In genomic region chr17:1607971-1608320, GRCh38 we compare ENCODE assay signal across 10 cellular contexts. TPM values are rescaled to one million over a fixed set of nuclear protein-coding genes. Genes with fewer than 3 reads are reported as not detected.
DNase-seq lines count a peak whose midpoint lies in the region; ATAC-seq and TF ChIP-seq lines count a peak whose summit lies in the region.
"Had no signal": no experiment of that assay in that cellular context is flagged by ENCODE, and none has a peak within 500 bp of the region (broad histone marks: within the 10 kb centered on the region; RNA-seq: fewer than 3 reads in every experiment).

No MANE protein-coding gene starts in this region.

- H3K9me2 ChIP-seq in OCI-LY1 (ENCODE audit: low read depth, low read length) (no peaks in the 10 kb centered on the region), hepatocyte (replicated peaks; ENCODE audit: insufficient read depth) (no peaks in the 10 kb centered on the region)

- no peaks in the 10 kb centered on the region for H3F3A ChIP-seq in OCI-LY1 (ENCODE audit: insufficient read depth, low read length)

- peak overlapping the region; percentile 85 for H3K27ac Mint-ChIP-seq in activated CD4-positive, alpha-beta T cell treated with anti-CD3 and anti-CD28 coated beads for 36 hours
- peak overlapping the region; percentile 94 for H3K27ac Mint-ChIP-seq in stimulated activated naive B cell treated with anti-CD40 and anti-IgM and Interleukin-4, amounts not matched to agents 10 μg/mL and 1 μg/mL and 100 μg/mL, for 72 hours

- 55% methylated on average over 5 of the region's 5 CpGs for WGBS in hepatocyte (ENCODE audit: low lambda C conversion rate, missing lambda C conversion rate)

- H3K36me3 Mint-ChIP-seq in activated CD4-positive, alpha-beta T cell treated with anti-CD3 and anti-CD28 coated beads for 36 hours (ENCODE audit: low read depth): no peaks in the 10 kb centered on the region
- peaks cover 35 to 50% of the 10 kb centered on the region in 2 donors for H3K36me3 Mint-ChIP-seq in stimulated activated naive B cell treated with anti-CD40 and anti-IgM and Interleukin-4, amounts not matched to agents 10 μg/mL and 1 μg/mL and 100 μg/mL, for 72 hours
- H3K36me3 Mint-ChIP-seq: activated naive CD8-positive, alpha-beta T cell treated with anti-CD3 and anti-CD28 coated beads, Interleukin-2, amount 10 ng/mL, durations not matched to agents 7 days and 5 days had no signal

- H3K27me3 Mint-ChIP-seq in activated CD4-positive, alpha-beta T cell treated with anti-CD3 and anti-CD28 coated beads for 36 hours: no peaks in the 10 kb centered on the region
- no peaks in the 10 kb centered on the region for H3K27me3 Mint-ChIP-seq in stimulated activated naive B cell treated with anti-CD40 and anti-IgM and Interleukin-4, amounts not matched to agents 10 μg/mL and 1 μg/mL and 100 μg/mL, for 72 hours
- H3K27me3 Mint-ChIP-seq: activated naive CD8-positive, alpha-beta T cell treated with anti-CD3 and anti-CD28 coated beads, Interleukin-2, amount 10 ng/mL, durations not matched to agents 7 days and 5 days had no signal

- peaks cover 38% of the 10 kb centered on the region for H3K4me1 ChIP-seq in OCI-LY1 (ENCODE audit: insufficient read depth, low read length, severe bottlenecking)
- H3K4me1 ChIP-seq in hepatocyte (ENCODE audit: insufficient read depth): peaks cover 6% of the 10 kb centered on the region
- no peaks in the 10 kb centered on the region for H3K4me1 ChIP-seq in mucosa of descending colon (ENCODE audit: low read depth)

- peak; percentile 14 for ATAC-seq in activated CD4-positive, alpha-beta T cell treated with anti-CD3 and anti-CD28 coated beads for 36 hours
- ATAC-seq in stimulated activated naive B cell treated with anti-CD40 and anti-IgM and Interleukin-4, amounts not matched to agents 10 μg/mL and 1 μg/mL and 100 μg/mL, for 72 hours (replicated peaks): peak; percentile 2
- ATAC-seq in left colon: no peak
- no peak for ATAC-seq in mucosa of descending colon

- H3K4me3 ChIP-seq in OCI-LY1 (ENCODE audit: low read depth, low read length, poor library complexity, severe bottlenecking) (no peak overlapping the region), hepatocyte (no peak overlapping the region), mucosa of descending colon (no peak overlapping the region)

- H3K27me3 ChIP-seq in OCI-LY1 (ENCODE audit: insufficient read depth, low read length): no peaks in the 10 kb centered on the region
- no peaks in the 10 kb centered on the region for H3K27me3 ChIP-seq in hepatocyte

- TF ChIP-seq CTCF in OCI-LY1 (IDR thresholded peaks at IDR 0.05; ENCODE audit: low read length) (no peak), hepatocyte (IDR thresholded peaks at IDR 0.05; ENCODE audit: poor library complexity) (no peak), mucosa of descending colon (IDR thresholded peaks at IDR 0.05) (no peak)

- no peaks in the 10 kb centered on the region for H3K9me3 Mint-ChIP-seq in activated CD4-positive, alpha-beta T cell treated with anti-CD3 and anti-CD28 coated beads for 36 hours (ENCODE audit: low read depth)
- no peaks in the 10 kb centered on the region for H3K9me3 Mint-ChIP-seq in stimulated activated naive B cell treated with anti-CD40 and anti-IgM and Interleukin-4, amounts not matched to agents 10 μg/mL and 1 μg/mL and 100 μg/mL, for 72 hours
- H3K9me3 Mint-ChIP-seq: activated naive CD8-positive, alpha-beta T cell treated with anti-CD3 and anti-CD28 coated beads, Interleukin-2, amount 10 ng/mL, durations not matched to agents 7 days and 5 days had no signal

- peak overlapping the region; percentile 27; the same call in 1 of the 2 replicates for H3K9ac ChIP-seq in OCI-LY1 (ENCODE audit: low read length)

- CTCF ChIA-PET in activated CD4-positive, alpha-beta T cell treated with anti-CD3 and anti-CD28 coated beads for 36 hours (lab: Charles Lee): interaction anchor here (0.5 to 2.1 kb wide), 3 partner anchors 34 to 243 kb away, joined by 3 to 11 read pairs (median 3); no protein-coding TSS in a partner anchor

- H3K27ac ChIP-seq in OCI-LY1 (ENCODE audit: low read depth, low read length, poor library complexity, severe bottlenecking): peak overlapping the region; percentile 89
- H3K27ac ChIP-seq in hepatocyte: peak overlapping the region; percentile 69

- peak; percentile 37 for DNase-seq in activated CD4-positive, alpha-beta T cell treated with anti-CD3 and anti-CD28 coated beads for 36 hours
- DNase-seq in activated CD4-positive, alpha-beta T cell treated with anti-CD3 and anti-CD28 coated beads for 48 hours: no peak
- peak; percentile 3 for DNase-seq in hepatocyte (ENCODE audit: low spot score)
- no peak for DNase-seq in stimulated activated naive B cell treated with anti-CD40 and anti-IgM and Interleukin-4, amounts not matched to agents 10 μg/mL and 1 μg/mL and 100 μg/mL, for 72 hours
- DNase-seq in pons (ENCODE audit: low spot score): no peak
- DNase-seq in left colon: no peak
- DNase-seq in mucosa of descending colon: no peak
- DNase-seq: activated naive CD8-positive, alpha-beta T cell treated with anti-CD3 and anti-CD28 coated beads, Interleukin-2, amount 10 ng/mL, durations not matched to agents 7 days and 5 days; MM.1S had no signal

- H3K36me3 ChIP-seq in OCI-LY1 (ENCODE audit: insufficient read depth, low read length) (peaks cover 82% of the 10 kb centered on the region), hepatocyte (replicated peaks; ENCODE audit: insufficient read depth, low read depth) (no peaks in the 10 kb centered on the region), mucosa of descending colon (ENCODE audit: low read depth) (no peaks in the 10 kb centered on the region)

- intact Hi-C loops in activated CD4-positive, alpha-beta T cell treated with anti-CD3 and anti-CD28 coated beads for 36 hours (cut with DNase I, micrococcal nuclease): loop anchor here (1.0 to 5.0 kb wide), 4 partner anchors 20 to 46 kb away; partner anchors contain the start of genes PITPNA (in 1 of the 2) and SLC43A2 (in 1 of the 2)
- intact Hi-C loops in left colon (cut with DNase I, micrococcal nuclease): no loop called here
- intact Hi-C loops in mucosa of descending colon (cut with DNase I, micrococcal nuclease): no loop called here

- H3K4me2 ChIP-seq in OCI-LY1 (ENCODE audit: low read length) (no peak overlapping the region), hepatocyte (no peak overlapping the region)

- H2AFZ ChIP-seq in OCI-LY1 (ENCODE audit: low read length) (no peak overlapping the region), hepatocyte (no peak overlapping the region)

- no peaks in the 10 kb centered on the region for H3K79me2 ChIP-seq in OCI-LY1 (ENCODE audit: insufficient read depth, low read length)
- H3K79me2 ChIP-seq in hepatocyte: no peaks in the 10 kb centered on the region

- H4K20me1 ChIP-seq in OCI-LY1 (ENCODE audit: insufficient read depth, low read length): no peaks in the 10 kb centered on the region
- H4K20me1 ChIP-seq in hepatocyte (ENCODE audit: insufficient read depth, poor library complexity, severe bottlenecking): no peaks in the 10 kb centered on the region

- H3K4me1 Mint-ChIP-seq in activated CD4-positive, alpha-beta T cell treated with anti-CD3 and anti-CD28 coated beads for 36 hours: peaks cover 25% of the 10 kb centered on the region
- peaks cover 39 to 66% of the 10 kb centered on the region in 2 donors for H3K4me1 Mint-ChIP-seq in stimulated activated naive B cell treated with anti-CD40 and anti-IgM and Interleukin-4, amounts not matched to agents 10 μg/mL and 1 μg/mL and 100 μg/mL, for 72 hours

- H3K9me3 ChIP-seq in OCI-LY1 (ENCODE audit: low read length) (no peaks in the 10 kb centered on the region), hepatocyte (ENCODE audit: low read depth) (no peaks in the 10 kb centered on the region), mucosa of descending colon (no peaks in the 10 kb centered on the region)

- POLR2A ChIA-PET in activated CD4-positive, alpha-beta T cell treated with anti-CD3 and anti-CD28 coated beads for 36 hours (lab: Charles Lee): interaction anchor here (0.6 to 0.8 kb wide), 4 partner anchors 9 to 336 kb away, joined by 3 to 5 read pairs (median 4); no protein-coding TSS in a partner anchor

- H3K4me3 Mint-ChIP-seq in activated CD4-positive, alpha-beta T cell treated with anti-CD3 and anti-CD28 coated beads for 36 hours: no peak overlapping the region
- peak overlapping the region; percentile 15 to 25 for H3K4me3 Mint-ChIP-seq in stimulated activated naive B cell treated with anti-CD40 and anti-IgM and Interleukin-4, amounts not matched to agents 10 μg/mL and 1 μg/mL and 100 μg/mL, for 72 hours
- H3K4me3 Mint-ChIP-seq: activated naive CD8-positive, alpha-beta T cell treated with anti-CD3 and anti-CD28 coated beads, Interleukin-2, amount 10 ng/mL, durations not matched to agents 7 days and 5 days had no signal

RNA-seq across cellular contexts. Expression of gene SLC43A2, which starts 20.7 kb away (rescaled TPM):
- total RNA-seq in activated CD4-positive, alpha-beta T cell treated with anti-CD3 and anti-CD28 coated beads for 36 hours: 1 to 10 TPM in 1 of 2 experiments, under 1 TPM in 1; 0.76 to 1.1 TPM
- total RNA-seq in hepatocyte (6.0 and 6.1 TPM in 2 replicates), left colon (10 to 100 TPM; 19.4 to 22.8 TPM), mucosa of descending colon (10 to 100 TPM; 12.7 to 30.8 (median 23.7) TPM)
- polyA plus RNA-seq in hepatocyte: 9.8 and 10.2 TPM in 2 replicates

RNA-seq across cellular contexts. Expression of gene SCARF1, which starts 37.6 kb away (rescaled TPM):
- total RNA-seq in activated CD4-positive, alpha-beta T cell treated with anti-CD3 and anti-CD28 coated beads for 36 hours: 1 to 10 TPM in 1 of 2 experiments, under 1 TPM in 1; 0.98 to 1.2 TPM
- 0.93 and 1.2 TPM in 2 replicates for total RNA-seq in hepatocyte
- 1.0 and 2.0 TPM in 2 replicates for polyA plus RNA-seq in hepatocyte
- total RNA-seq in left colon: 10 to 100 TPM; 10.1 to 10.2 TPM
- total RNA-seq in mucosa of descending colon: 10 to 100 TPM; 13.1 to 17.8 (median 14.8) TPM

RNA-seq across cellular contexts. Expression of gene RILP, which starts 41.7 kb away (rescaled TPM):
- 1 to 10 TPM; 2.1 to 2.6 TPM for total RNA-seq in activated CD4-positive, alpha-beta T cell treated with anti-CD3 and anti-CD28 coated beads for 36 hours
- total RNA-seq in hepatocyte (10.3 and 13.7 TPM in 2 replicates), left colon (10 to 100 TPM; 48.3 to 51.2 TPM), mucosa of descending colon (10 to 100 TPM; 33.3 to 71.6 (median 41.0) TPM)
- 9.9 and 11.1 TPM in 2 replicates for polyA plus RNA-seq in hepatocyte

RNA-seq across cellular contexts. Expression of gene PITPNA, which starts 45.4 kb away (rescaled TPM):
- 10 to 100 TPM; 43.8 to 44.0 TPM for total RNA-seq in activated CD4-positive, alpha-beta T cell treated with anti-CD3 and anti-CD28 coated beads for 36 hours
- total RNA-seq in hepatocyte: 25.4 and 26.8 TPM in 2 replicates
- polyA plus RNA-seq in hepatocyte: 55.0 and 58.0 TPM in 2 replicates
- total RNA-seq in left colon: 10 to 100 TPM; 75.5 to 94.3 TPM
- 10 to 100 TPM; 63.3 to 90.8 (median 81.6) TPM for total RNA-seq in mucosa of descending colon

Comparison
In these comparisons a context has a peak if more than half of its experiments do, and no peak if none do; other contexts are left out.
1. DNase-seq: peak in activated CD4-positive, alpha-beta T cell treated with anti-CD3 and anti-CD28 coated beads for 36 hours (single experiment) and hepatocyte (single experiment); none in activated CD4-positive, alpha-beta T cell treated with anti-CD3 and anti-CD28 coated beads for 48 hours (single experiment), stimulated activated naive B cell treated with anti-CD40 and anti-IgM and Interleukin-4, amounts not matched to agents 10 μg/mL and 1 μg/mL and 100 μg/mL, for 72 hours (single experiment), pons (single experiment), left colon (0 of 2) and mucosa of descending colon (0 of 3).
2. ATAC-seq: peak in activated CD4-positive, alpha-beta T cell treated with anti-CD3 and anti-CD28 coated beads for 36 hours (single experiment) and stimulated activated naive B cell treated with anti-CD40 and anti-IgM and Interleukin-4, amounts not matched to agents 10 μg/mL and 1 μg/mL and 100 μg/mL, for 72 hours (2 of 2); none in left colon (single experiment) and mucosa of descending colon (single experiment).
3. intact Hi-C loops: an anchor here in activated CD4-positive, alpha-beta T cell treated with anti-CD3 and anti-CD28 coated beads for 36 hours (1.0 to 5.0 kb wide); none called in left colon and mucosa of descending colon.